In genomic region chr16:3173892-3174617, GRCh38 we compare ENCODE assay signal across 9 cellular contexts. TPM values are rescaled to one million over a fixed set of nuclear protein-coding genes. Genes with fewer than 3 reads are reported as not detected.
DNase-seq lines count a peak whose midpoint lies in the region; ATAC-seq and TF ChIP-seq lines count a peak whose summit lies in the region.
"Had no signal": no experiment of that assay in that cellular context is flagged by ENCODE, and none has a peak within 500 bp of the region (broad histone marks: within the 10 kb centered on the region; RNA-seq: fewer than 3 reads in every experiment).

No MANE protein-coding gene starts in this region.

- no peak overlapping the region for H3K27ac ChIP-seq in A673 (ENCODE audit: low read depth, low read length, poor library complexity, severe bottlenecking)

- H3K36me3 ChIP-seq in A673 (ENCODE audit: insufficient read depth, low read length, poor library complexity, severe bottlenecking) (no peaks in the 10 kb centered on the region), ES-I3 (ENCODE audit: insufficient read depth, low read length) (no peaks in the 10 kb centered on the region)

- H3K9me3 ChIP-seq in A673 (ENCODE audit: low read depth, low read length, poor library complexity, severe bottlenecking) = no peaks in the 10 kb centered on the region
- H3K9me3 ChIP-seq in ES-I3 (ENCODE audit: control insufficient read depth, insufficient read depth, low read length) = no peaks in the 10 kb centered on the region

- ATAC-seq in HG02763 (IDR thresholded peaks at IDR 0.05; ENCODE audit: unreplicated experiment) = no peak

- POLR2A ChIA-PET in A673 (lab: Charles Lee; ENCODE audit: low non-redundant PET) = no interaction called here

- CTCF ChIA-PET in A673 (lab: Charles Lee) = interaction anchor here (0.6 kb wide), 1 partner anchor 1696 kb away, joined by 3 read pairs; no protein-coding TSS in a partner anchor

- DNase-seq in A673 (ENCODE audit: low spot score) = peak; percentile 81
- DNase-seq in NCI-H460 (ENCODE audit: extremely low read depth, low read depth) = peak; percentile 66
- peak in 1 of 2 donors; percentile 50 for DNase-seq in cardiac fibroblast (ENCODE audit: low read depth in 2 of 2)
- no peak for DNase-seq in retinal pigment epithelial cell (ENCODE audit: low read depth)
- DNase-seq in activated effector memory CD4-positive, alpha-beta T cell treated with anti-CD3 and anti-CD28 coated beads, Interleukin-2, amount 50 U/mL, for 16 hours = no peak
- DNase-seq in NCI-H510A (lab: John Stamatoyannopoulos, UW) = no peak

- H3K4me3 ChIP-seq in A673 (ENCODE audit: low read depth, low read length, poor library complexity, severe bottlenecking) (peak overlapping the region; percentile 26), cardiac fibroblast (replicated peaks in 1 of 2; ENCODE audit: low read depth in 2 of 2, low read length in 2 of 2) (no peak overlapping the region), retinal pigment epithelial cell (ENCODE audit: low read length) (peak overlapping the region; percentile 17)

- peaks cover 25% of the 10 kb centered on the region for H3K27me3 ChIP-seq in A673 (replicated peaks; ENCODE audit: insufficient read depth, low read depth, low read length, poor library complexity)

- peak; percentile 78 for TF ChIP-seq CTCF in A673 (conservative IDR thresholded peaks at IDR 0.05; ENCODE audit: low read depth, low read length)
- peak; percentile 41 for TF ChIP-seq CTCF in cardiac fibroblast (IDR thresholded peaks at IDR 0.05; ENCODE audit: low read depth, low read length)
- TF ChIP-seq CTCF in retinal pigment epithelial cell (conservative IDR thresholded peaks at IDR 0.05; ENCODE audit: low read depth, low read length) = peak; percentile 51

- intact Hi-C loops in A673 (cut with micrococcal nuclease; ENCODE audit: unreplicated experiment) = no loop called here

- H3K9ac ChIP-seq in ES-I3 (ENCODE audit: low read depth, low read length) = peak overlapping the region; percentile 62; the same call in 1 of the 2 replicates

- H3K4me1 ChIP-seq in A673 (ENCODE audit: insufficient read depth, low read length, poor library complexity, severe bottlenecking) = peaks cover 11% of the 10 kb centered on the region
- no peaks in the 10 kb centered on the region for H3K4me1 ChIP-seq in ES-I3 (ENCODE audit: insufficient read depth, low read length)

- BruUV-seq in A673 (replicated peaks; lab: Mats Ljungman, UMichigan) = no TSS peak

RNA-seq across cellular contexts. Expression of gene OR1F1, which starts 13.9 kb away (rescaled TPM):
- not detected in 2 replicates for total RNA-seq in A673 (2021)
- 0.58 and 0.67 TPM in 2 replicates for total RNA-seq in NCI-H460 (2014; rRNA removed; shearing (Covaris generic))
- polyA plus RNA-seq in NCI-H460 (2014; cell fraction: nucleus; rRNA removed) = not detected in 2 replicates
- total RNA-seq: mononuclear cell had no signal

RNA-seq across cellular contexts. Expression of gene ZNF213, which starts 39.2 kb away (rescaled TPM):
- total RNA-seq in A673 (2021) = 16.0 and 16.1 TPM in 2 replicates
- total RNA-seq in NCI-H460 (2014; rRNA removed; shearing (Covaris generic)) = 4.5 and 5.0 TPM in 2 replicates
- 3.2 and 7.9 TPM in 2 replicates for polyA plus RNA-seq in NCI-H460 (2014; cell fraction: nucleus; rRNA removed)

Comparison
In these comparisons a context has a peak if more than half of its experiments do, and no peak if none do; other contexts are left out.
1. DNase-seq: peak in A673 (single experiment) and NCI-H460 (single experiment); none in retinal pigment epithelial cell (single experiment), activated effector memory CD4-positive, alpha-beta T cell treated with anti-CD3 and anti-CD28 coated beads, Interleukin-2, amount 50 U/mL, for 16 hours (single experiment) and NCI-H510A (single experiment).
2. H3K4me3 ChIP-seq: peak in A673 (single experiment) and retinal pigment epithelial cell (single experiment); none in cardiac fibroblast (0 of 2).
3. Peak in every context shown above with its lines, with median percentiles within 50 percentile points of each other: CTCF ChIP-seq.